10 cellular contexts compared by ENCODE assay signal in the genomic region with DNA sequence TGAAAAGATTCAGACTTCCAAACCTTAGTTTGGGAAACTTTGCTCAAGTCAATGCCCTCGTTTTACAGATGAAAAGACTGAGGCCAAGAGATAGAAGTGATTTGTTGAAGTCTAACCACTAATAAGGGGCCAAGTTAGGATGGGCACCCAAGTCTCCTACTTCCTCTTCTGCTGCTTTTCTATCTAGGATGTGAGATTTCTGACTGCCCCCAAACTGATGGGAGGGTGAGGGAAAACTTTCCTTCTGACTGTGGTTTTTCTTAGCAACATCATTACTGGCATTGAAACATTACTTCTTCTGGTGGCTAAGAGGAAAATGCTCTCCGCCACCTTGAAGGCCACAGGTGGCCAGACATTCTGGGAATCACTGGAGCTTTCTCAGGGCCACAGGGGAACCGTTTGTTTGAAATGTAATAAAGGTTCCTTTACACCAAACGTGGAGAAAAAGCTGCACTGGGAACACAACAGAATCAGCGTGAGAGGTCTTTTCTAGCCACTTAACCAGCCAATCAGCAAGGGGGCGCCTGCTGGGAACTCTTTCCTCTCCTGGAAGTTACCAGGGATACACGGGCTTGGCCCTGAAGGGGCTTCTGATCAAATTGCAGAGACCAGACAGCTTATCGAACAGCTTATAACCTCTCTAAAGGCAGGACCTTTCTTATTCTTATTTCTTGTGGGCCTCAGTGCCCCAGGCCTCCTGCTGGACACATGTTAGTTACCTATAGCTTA.
DNase-seq lines count a peak whose midpoint lies in the region; ATAC-seq lines count a peak whose summit lies in the region.
"Had no signal": no experiment of that assay in that cellular context is flagged by ENCODE, and none has a peak within 500 bp of the region (broad histone marks: within the 10 kb centered on the region; RNA-seq: fewer than 3 reads in every experiment).

No MANE protein-coding gene starts in this region.

- H3K27me3 Mint-ChIP-seq in T-helper 17 cell (no peaks in the 10 kb centered on the region), immature natural killer cell (ENCODE audit: low read depth in 3 of 3) (peaks cover 2 to 5% (median 2%) of the 10 kb centered on the region in 3 donors)

- H3K36me3 ChIP-seq in BLaER1 = no peaks in the 10 kb centered on the region
- H3K36me3 ChIP-seq: prostate gland had no signal

- H3K36me3 Mint-ChIP-seq in T-helper 17 cell (ENCODE audit: low read depth) (no peaks in the 10 kb centered on the region), immature natural killer cell (peaks cover 0 to 3% (median 0%) of the 10 kb centered on the region in 3 donors)

- H3K9me3 Mint-ChIP-seq in immature natural killer cell = no peaks in the 10 kb centered on the region

- H3K4me3 ChIP-seq in BLaER1 = no peak overlapping the region
- H3K4me3 ChIP-seq: prostate gland had no signal

- peak overlapping the region; percentile 55 for H3K9ac ChIP-seq in BLaER1

- peaks cover 8% of the 10 kb centered on the region; the same call in 1 of the 2 replicates for H3K9me3 ChIP-seq in BLaER1
- H3K9me3 ChIP-seq in T-helper 17 cell (ENCODE audit: control insufficient read depth, low read length, poor library complexity, severe bottlenecking) = no peaks in the 10 kb centered on the region
- H3K9me3 ChIP-seq: prostate gland had no signal

- peaks cover 84% of the 10 kb centered on the region for H3K27me3 ChIP-seq in BLaER1

- no peaks in the 10 kb centered on the region for H4K20me1 ChIP-seq in BLaER1

- H3K27ac Mint-ChIP-seq in T-helper 17 cell (peak overlapping the region; percentile 95), immature natural killer cell (peak overlapping the region; percentile 24 to 93 (median 88))

- no peak for ATAC-seq in T-helper 17 cell
- ATAC-seq in HG03354 (IDR thresholded peaks at IDR 0.05; ENCODE audit: poor library complexity, severe bottlenecking, unreplicated experiment) = no peak
- no peak for ATAC-seq in HG03520 (IDR thresholded peaks at IDR 0.05; ENCODE audit: unreplicated experiment)

- H3K27ac ChIP-seq in BLaER1 = peak overlapping the region; percentile 84
- H3K27ac ChIP-seq: prostate gland had no signal

- H3K4me3 Mint-ChIP-seq in T-helper 17 cell (peak overlapping the region; percentile 89), immature natural killer cell (peak overlapping the region in 1 of 5 donors; percentile 26)

- DNase-seq in ELF-1 (ENCODE audit: low read depth, low spot score) (peak; percentile 73), T-helper 17 cell (no peak), immature natural killer cell (no peak), hypothalamus (lab: John Stamatoyannopoulos, UW) (no peak)
- no peak for DNase-seq in NK-92 treated with Interleukin-12 subunit alpha and Interleukin-12 subunit beta, amount 100 ng/mL, for 24 hours (lab: John Stamatoyannopoulos, UW)
- DNase-seq: NCI-H446 treated with DMSO at 0.1 percent for 48 hours had no signal

- peak overlapping the region; percentile 73 for H3K4me2 ChIP-seq in BLaER1

- H3K4me1 Mint-ChIP-seq in T-helper 17 cell = peaks cover 58% of the 10 kb centered on the region
- H3K4me1 Mint-ChIP-seq in immature natural killer cell = peaks cover 50 to 63% of the 10 kb centered on the region in 2 donors

- peaks cover 47% of the 10 kb centered on the region for H3K4me1 ChIP-seq in BLaER1
- H3K4me1 ChIP-seq: prostate gland had no signal
